ENCODE assay signal across 16 cellular contexts in the genomic region with DNA sequence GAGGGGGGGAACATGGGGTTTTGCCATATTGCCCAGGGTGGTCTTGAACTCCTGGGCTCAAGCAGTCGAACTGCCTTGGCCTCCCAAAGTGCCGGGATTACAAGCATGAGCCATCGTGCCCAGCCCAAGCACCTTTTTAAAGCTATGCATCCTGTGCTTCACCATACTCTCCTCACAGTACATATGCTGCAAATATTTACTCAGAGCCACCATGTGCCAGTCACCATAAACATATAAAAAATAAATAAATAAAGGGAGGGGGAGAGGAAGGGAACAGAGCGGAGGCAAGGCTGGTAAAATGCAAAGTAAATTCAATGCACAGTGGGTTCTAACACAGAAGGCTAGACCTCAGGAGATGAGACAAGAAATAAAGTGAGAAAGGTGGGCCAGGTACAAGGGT.
DNase-seq lines count a peak whose midpoint lies in the region; ATAC-seq and TF ChIP-seq lines count a peak whose summit lies in the region.
"Had no signal": no experiment of that assay in that cellular context is flagged by ENCODE, and none has a peak within 500 bp of the region (broad histone marks: within the 10 kb centered on the region; RNA-seq: fewer than 3 reads in every experiment).

No MANE protein-coding gene starts in this region.

- H3K4me3 ChIP-seq in mesenchymal stem cell (ENCODE audit: insufficient read depth in 1 of 2, low read depth in 1 of 2, low read length in 2 of 2) (no peak overlapping the region), subcutaneous abdominal adipose tissue (ENCODE audit: low read depth in 1 of 5, low read length in 5 of 5) (no peak overlapping the region), hepatocyte (no peak overlapping the region)
- H3K4me3 ChIP-seq: dorsolateral prefrontal cortex had no signal

- peaks cover 3% of the 10 kb centered on the region for H3K4me1 ChIP-seq in mesenchymal stem cell (ENCODE audit: control insufficient read depth, insufficient read depth, low read depth, low read length)
- H3K4me1 ChIP-seq in subcutaneous abdominal adipose tissue (ENCODE audit: control insufficient read depth in 5 of 5, insufficient read depth in 5 of 5, low read length in 5 of 5): peaks cover 1 to 58% (median 49%) of the 10 kb centered on the region in 5 donors
- peaks cover 14% of the 10 kb centered on the region for H3K4me1 ChIP-seq in hepatocyte (ENCODE audit: insufficient read depth)

- H3K27ac ChIP-seq in mesenchymal stem cell (ENCODE audit: low read length, poor library complexity, severe bottlenecking): no peak overlapping the region
- peak overlapping the region; percentile 54 for H3K27ac ChIP-seq in subcutaneous abdominal adipose tissue (ENCODE audit: low read depth, low read length)
- H3K27ac ChIP-seq in hepatocyte: no peak overlapping the region
- H3K27ac ChIP-seq: KMS-11 had no signal

- H3K36me3 ChIP-seq in mesenchymal stem cell (ENCODE audit: control insufficient read depth in 1 of 2, insufficient read depth in 2 of 2, low read depth in 1 of 2, low read length in 2 of 2) (peaks cover 24 to 40% of the 10 kb centered on the region in 2 experiments), subcutaneous abdominal adipose tissue (ENCODE audit: control insufficient read depth in 5 of 5, insufficient read depth in 5 of 5, low read length in 5 of 5) (peaks cover 2 to 20% (median 15%) of the 10 kb centered on the region in 5 donors), hepatocyte (replicated peaks; ENCODE audit: insufficient read depth, low read depth) (no peaks in the 10 kb centered on the region)

- no peak overlapping the region for H3K14ac ChIP-seq in mesenchymal stem cell (ENCODE audit: low read length in 2 of 2)

- no peaks in the 10 kb centered on the region for H3K9me2 ChIP-seq in hepatocyte (replicated peaks; ENCODE audit: insufficient read depth)

- no peak overlapping the region for H3K4me2 ChIP-seq in mesenchymal stem cell (ENCODE audit: low read length, poor library complexity, severe bottlenecking)
- H3K4me2 ChIP-seq in hepatocyte: no peak overlapping the region
- H3K4me2 ChIP-seq: KMS-11 had no signal

- ATAC-seq in T-cell (replicated peaks in 1 of 4): no peak
- ATAC-seq in HG03135 (IDR thresholded peaks at IDR 0.05; ENCODE audit: unreplicated experiment): no peak
- ATAC-seq: activated naive CD4-positive, alpha-beta T cell treated with anti-CD3 and anti-CD28 coated beads, Interleukin-2, amount 50 U/mL, for 72 hours; SK-N-SH treated with all-trans-retinoic acid at 6 μM for 48 hours had no signal

- no peak overlapping the region for H3K18ac ChIP-seq in mesenchymal stem cell (ENCODE audit: low read depth in 1 of 2, low read length in 2 of 2)

- H3K79me2 ChIP-seq in hepatocyte: peaks cover 93% of the 10 kb centered on the region

- POLR2A ChIA-PET in T-cell (lab: Charles Lee): interaction anchor here in 1 of 2 donors (0.5 to 0.6 kb wide), 2 partner anchors 68 to 285 kb away, joined by 3 to 4 read pairs; no protein-coding TSS in a partner anchor

- DNase-seq in COLO668 (lab: John Stamatoyannopoulos, UW; ENCODE audit: unreplicated experiment) (peak; percentile 50), T-cell (no peak), mesenchymal stem cell (no peak), type B pancreatic cell (ENCODE audit: extremely low spot score, unreplicated experiment) (no peak), NCI-H146 (lab: John Stamatoyannopoulos, UW) (no peak), hepatocyte (ENCODE audit: low spot score) (no peak)
- DNase-seq: activated CD4-positive, alpha-beta T cell treated with anti-CD3 and anti-CD28 coated beads for 48 hours; dorsolateral prefrontal cortex; glutamatergic neuron; NCI-H1092; NCI-H774 had no signal

- no peak overlapping the region for H2BK120ac ChIP-seq in mesenchymal stem cell (ENCODE audit: low read depth, low read length)

- no peak overlapping the region for H2BK12ac ChIP-seq in mesenchymal stem cell (ENCODE audit: low read length in 2 of 2)

- CTCF ChIA-PET in T-cell (lab: Charles Lee): no interaction called here

- H2AFZ ChIP-seq in mesenchymal stem cell (ENCODE audit: low read depth, low read length) (no peak overlapping the region), hepatocyte (no peak overlapping the region)

- H3K27me3 ChIP-seq in mesenchymal stem cell (ENCODE audit: control insufficient read depth in 1 of 2, insufficient read depth in 1 of 2, low read length in 2 of 2) (no peaks in the 10 kb centered on the region), subcutaneous abdominal adipose tissue (ENCODE audit: control insufficient read depth in 5 of 5, insufficient read depth in 4 of 5, low read length in 5 of 5) (no peaks in the 10 kb centered on the region), hepatocyte (no peaks in the 10 kb centered on the region)
- H3K27me3 ChIP-seq: dorsolateral prefrontal cortex had no signal

- H3K9ac ChIP-seq in mesenchymal stem cell (ENCODE audit: low read length) (peak overlapping the region; percentile 39), subcutaneous abdominal adipose tissue (ENCODE audit: low read length in 5 of 5) (no peak overlapping the region)
- H3K9ac ChIP-seq: KMS-11 had no signal

- H3K9me3 ChIP-seq in mesenchymal stem cell (ENCODE audit: control insufficient read depth, low read length) (no peaks in the 10 kb centered on the region), subcutaneous abdominal adipose tissue (ENCODE audit: control insufficient read depth in 5 of 5, low read length in 5 of 5) (no peaks in the 10 kb centered on the region), hepatocyte (ENCODE audit: low read depth) (no peaks in the 10 kb centered on the region)

- no peak overlapping the region for H2BK5ac ChIP-seq in mesenchymal stem cell (ENCODE audit: low read depth, low read length, poor library complexity, severe bottlenecking)

- H4K91ac ChIP-seq in mesenchymal stem cell (ENCODE audit: low read length): no peak overlapping the region

- H4K20me1 ChIP-seq in hepatocyte (ENCODE audit: insufficient read depth, poor library complexity, severe bottlenecking): peaks cover 40% of the 10 kb centered on the region

- H3K27ac Mint-ChIP-seq in T-cell: peak overlapping the region; percentile 41 to 79
- no peak overlapping the region for H3K27ac Mint-ChIP-seq in type B pancreatic cell

- peak overlapping the region in 1 of 2 experiments; percentile 55 for H3K4ac ChIP-seq in mesenchymal stem cell (ENCODE audit: low read depth in 1 of 2, low read length in 2 of 2)

- H3K9me3 Mint-ChIP-seq in T-cell (no peaks in the 10 kb centered on the region), type B pancreatic cell (no peaks in the 10 kb centered on the region)
- H3K9me3 Mint-ChIP-seq: activated naive CD4-positive, alpha-beta T cell treated with anti-CD3 and anti-CD28 coated beads, Interleukin-2, amount 50 U/mL, for 72 hours had no signal

- H2BK15ac ChIP-seq in mesenchymal stem cell (ENCODE audit: low read depth, poor library complexity, severe bottlenecking): no peak overlapping the region

- TF ChIP-seq CTCF in type B pancreatic cell (conservative IDR thresholded peaks at IDR 0.05): no peak
- TF ChIP-seq CTCF in hepatocyte (IDR thresholded peaks at IDR 0.05; ENCODE audit: poor library complexity): no peak

- peaks cover 17% of the 10 kb centered on the region for H3K79me1 ChIP-seq in mesenchymal stem cell (replicated peaks; ENCODE audit: low read length, poor library complexity, severe bottlenecking)

- H2AK5ac ChIP-seq in mesenchymal stem cell (ENCODE audit: low read length, severe bottlenecking): no peak overlapping the region

- no peaks in the 10 kb centered on the region for H3K27me3 Mint-ChIP-seq in T-cell
- no peaks in the 10 kb centered on the region for H3K27me3 Mint-ChIP-seq in type B pancreatic cell

- peaks cover 82 to 87% (median 85%) of the 10 kb centered on the region in 3 donors for H3K4me1 Mint-ChIP-seq in T-cell
- peaks cover 44% of the 10 kb centered on the region for H3K4me1 Mint-ChIP-seq in type B pancreatic cell (ENCODE audit: unreplicated experiment)

- H3K4me3 Mint-ChIP-seq in T-cell: peak overlapping the region in 1 of 3 donors; percentile 23
- H3K4me3 Mint-ChIP-seq in type B pancreatic cell: no peak overlapping the region

- WGBS in mesenchymal stem cell: 99% methylated on average over 4 of the region's 4 CpGs
- WGBS in hepatocyte (ENCODE audit: low lambda C conversion rate, missing lambda C conversion rate): 86% methylated on average over 4 of the region's 4 CpGs

- H4K8ac ChIP-seq in mesenchymal stem cell (ENCODE audit: low read length): no peak overlapping the region

- H3K23ac ChIP-seq in mesenchymal stem cell (ENCODE audit: low read length in 2 of 2): peak overlapping the region in 1 of 2 experiments; percentile 17

- H3K36me3 Mint-ChIP-seq in T-cell: peaks cover 29% of the 10 kb centered on the region
- H3K36me3 Mint-ChIP-seq in type B pancreatic cell: peaks cover 20% of the 10 kb centered on the region
